8 cellular contexts compared by ENCODE assay signal in the genomic region with DNA sequence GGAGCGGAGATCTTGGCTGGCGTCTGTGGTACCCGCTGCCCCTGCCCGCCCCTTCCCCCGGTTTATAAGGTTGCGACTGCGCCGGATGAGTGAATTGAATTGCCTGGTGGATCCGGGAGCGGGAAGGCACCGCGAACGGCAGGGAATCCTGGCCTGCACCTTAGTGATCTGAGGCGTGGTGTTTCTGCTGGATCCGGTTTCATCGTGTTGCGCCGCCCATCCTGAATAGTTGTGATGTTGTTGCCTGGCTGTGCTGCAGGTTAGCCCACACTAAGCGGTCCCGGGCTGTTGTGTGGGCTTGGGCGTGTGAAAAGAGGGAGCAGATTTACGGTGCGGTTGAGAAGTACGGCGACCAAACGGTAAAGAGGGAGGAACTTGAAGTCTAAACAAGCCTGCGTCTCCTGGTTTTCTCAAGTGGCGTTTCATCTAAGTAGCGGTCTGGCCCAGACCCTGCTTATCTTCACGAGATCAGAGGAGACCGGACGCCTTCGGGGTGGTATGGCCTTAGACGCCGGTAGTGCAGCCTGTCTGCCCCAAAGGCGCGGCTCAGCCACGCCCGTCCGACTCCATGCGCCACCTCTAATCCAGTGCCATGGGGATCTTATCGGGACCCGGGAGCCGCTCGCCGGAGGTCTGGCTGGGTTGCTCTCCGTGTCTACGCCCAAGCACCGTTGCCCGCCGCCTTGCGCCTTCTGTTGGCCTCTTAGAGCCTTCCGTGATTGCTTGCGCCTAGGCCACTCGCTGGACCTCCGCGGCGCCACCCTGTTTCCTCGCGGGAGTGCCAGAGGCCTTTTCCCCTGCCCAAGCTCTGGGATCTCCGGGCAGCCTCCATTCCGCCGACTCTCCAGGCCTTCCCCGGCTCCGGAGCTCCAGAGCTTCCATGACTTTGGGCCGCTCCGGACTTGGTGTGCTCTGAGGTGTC.
A peak's percentile ranks its signal among the peaks of the same experiment; 100 is the strongest.
DNase-seq lines count a peak whose midpoint lies in the region; ATAC-seq, FAIRE-seq and TF ChIP-seq lines count a peak whose summit lies in the region.

No MANE protein-coding gene starts in this region.

- no peak overlapping the region for H2AFZ ChIP-seq in OCI-LY1 (ENCODE audit: low read length)

- peak overlapping the region; percentile 63 for H3K4me3 ChIP-seq in OCI-LY1 (ENCODE audit: low read depth, low read length, poor library complexity, severe bottlenecking)
- H3K4me3 ChIP-seq in small intestine (ENCODE audit: low read depth in 1 of 2, low read length in 2 of 2): peak overlapping the region in 1 of 2 donors; percentile 24

- WGBS in small intestine, 3 donors: 0 to 2% (median 2%) methylated on average over 65 to 67 of the region's 67 CpGs

- in situ Hi-C loops in Caki2 (cut with HindIII; ENCODE audit: low pct_unique_long_range_greater_than_20kb, low sequenced_read_pairs): no loop called here

- no peaks in the 10 kb centered on the region for H4K20me1 ChIP-seq in OCI-LY1 (ENCODE audit: insufficient read depth, low read length)

- H3K27ac ChIP-seq in OCI-LY1 (ENCODE audit: low read depth, low read length, poor library complexity, severe bottlenecking) (no peak overlapping the region), small intestine (ENCODE audit: low read depth in 1 of 2, low read length in 1 of 2) (no peak overlapping the region)

- no peak for ATAC-seq in GM19455 (IDR thresholded peaks at IDR 0.05; ENCODE audit: unreplicated experiment)

- no peaks in the 10 kb centered on the region for H3K79me2 ChIP-seq in OCI-LY1 (ENCODE audit: insufficient read depth, low read length)

- TF ChIP-seq CTCF in OCI-LY1 (IDR thresholded peaks at IDR 0.05; ENCODE audit: low read length): no peak

- H3K9me3 ChIP-seq in OCI-LY1 (ENCODE audit: low read length) (no peaks in the 10 kb centered on the region), small intestine (ENCODE audit: control insufficient read depth, low read depth) (no peaks in the 10 kb centered on the region)

- no peaks in the 10 kb centered on the region for H3K9me2 ChIP-seq in OCI-LY1 (ENCODE audit: low read depth, low read length)

- no peak for FAIRE-seq in small intestine (lab: Jason Lieb, UNC)

- DNase-seq in Caki2 (ENCODE audit: low read depth) (peak; percentile 89), HT-29 (ENCODE audit: low spot score) (peak; percentile 79), astrocyte of the hippocampus (ENCODE audit: low read depth, low spot score) (peak; percentile 50), iPS-NIHi11 (ENCODE audit: low spot score) (peak; percentile 51), small intestine (peak; percentile 56), C1 segment of cervical spinal cord (lab: John Stamatoyannopoulos, UW) (no peak)

- peak overlapping the region; percentile 60 for H3K9ac ChIP-seq in OCI-LY1 (ENCODE audit: low read length)

- H3F3A ChIP-seq in OCI-LY1 (ENCODE audit: insufficient read depth, low read length): no peaks in the 10 kb centered on the region

- H3K4me2 ChIP-seq in OCI-LY1 (ENCODE audit: low read length): peak overlapping the region; percentile 72

- H3K36me3 ChIP-seq in OCI-LY1 (ENCODE audit: insufficient read depth, low read length) (peaks cover 7% of the 10 kb centered on the region; the same call in 1 of the 2 replicates), small intestine (ENCODE audit: control insufficient read depth in 2 of 2, insufficient read depth in 2 of 2, low read length in 2 of 2) (no peaks in the 10 kb centered on the region)

- H3K4me1 ChIP-seq in OCI-LY1 (ENCODE audit: insufficient read depth, low read length, severe bottlenecking): no peaks in the 10 kb centered on the region
- H3K4me1 ChIP-seq in small intestine (ENCODE audit: control insufficient read depth in 2 of 2, insufficient read depth in 1 of 2, low read depth in 1 of 2, low read length in 1 of 2): peaks cover 0 to 8% of the 10 kb centered on the region in 2 donors

- H3K27me3 ChIP-seq in OCI-LY1 (ENCODE audit: insufficient read depth, low read length) (no peaks in the 10 kb centered on the region), small intestine (ENCODE audit: control insufficient read depth in 2 of 2, insufficient read depth in 2 of 2, low read length in 2 of 2) (peaks cover 3 to 19% of the 10 kb centered on the region in 2 donors)

Comparison
In these comparisons a context has a peak if more than half of its experiments do, and no peak if none do; other contexts are left out.
1. DNase-seq: peak in Caki2 (single experiment), HT-29 (single experiment), astrocyte of the hippocampus (single experiment), iPS-NIHi11 (single experiment) and small intestine (single experiment); none in C1 segment of cervical spinal cord (0 of 14).